ENCODE assay signal across 8 cellular contexts in genomic region chr19:29622191-29623070, GRCh38. TPM values are rescaled to one million over a fixed set of nuclear protein-coding genes. Genes with fewer than 3 reads are reported as not detected.
DNase-seq lines count a peak whose midpoint lies in the region; ATAC-seq and TF ChIP-seq lines count a peak whose summit lies in the region.
"Had no signal": no experiment of that assay in that cellular context is flagged by ENCODE, and none has a peak within 500 bp of the region (broad histone marks: within the 10 kb centered on the region; RNA-seq: fewer than 3 reads in every experiment).

No MANE protein-coding gene starts in this region.

- DNase-seq in activated naive CD4-positive, alpha-beta T cell treated with anti-CD3 and anti-CD28 coated beads, Interleukin-2, amount 50 U/mL, for 72 hours (ENCODE audit: low spot score in 2 of 2): no peak
- DNase-seq in spleen (peak; percentile 78), BE2C (no peak)
- DNase-seq in activated CD4-positive, CD25-positive, alpha-beta regulatory T cell treated with anti-CD3 and anti-CD28 coated beads, Interleukin-2, amount 50 U/mL, for 72 hours: no peak

- H3K27ac ChIP-seq in KOPT-K1 (ENCODE audit: low read depth, low read length, poor library complexity, severe bottlenecking) (peak overlapping the region; percentile 64), spleen (peak overlapping the region in 6 of 8 donors; percentile 12 to 75 (median 62))

- WGBS in spleen, 5 donors: 41 to 52% (median 48%) methylated on average over 20 to 22 of the region's 22 CpGs

- no peaks in the 10 kb centered on the region for H3K36me3 Mint-ChIP-seq in activated naive CD4-positive, alpha-beta T cell treated with anti-CD3 and anti-CD28 coated beads, Interleukin-2, amount 50 U/mL, for 72 hours

- H3K4me1 ChIP-seq in spleen (peaks cover 9 to 57% (median 51%) of the 10 kb centered on the region in 6 donors), BE2C (no peaks in the 10 kb centered on the region)

- no peaks in the 10 kb centered on the region for H3K9me3 Mint-ChIP-seq in activated naive CD4-positive, alpha-beta T cell treated with anti-CD3 and anti-CD28 coated beads, Interleukin-2, amount 50 U/mL, for 72 hours
- H3K9me3 Mint-ChIP-seq: neural crest cell had no signal

- intact Hi-C loops in spleen (cut with DNase I; ENCODE audit: low total_unique reads): no loop called here

- H3K4me3 ChIP-seq in spleen (peak overlapping the region in 1 of 8 donors; percentile 41), BE2C (ENCODE audit: low read depth, low read length) (no peak overlapping the region)

- H3K27me3 ChIP-seq in spleen (replicated peaks in 1 of 7) (peaks cover 0 to 16% (median 0%) of the 10 kb centered on the region in 7 donors), BE2C (peaks cover 8% of the 10 kb centered on the region)

- H3K27ac Mint-ChIP-seq in activated naive CD4-positive, alpha-beta T cell treated with anti-CD3 and anti-CD28 coated beads, Interleukin-2, amount 50 U/mL, for 72 hours: peak overlapping the region; percentile 64 to 91

- no peak for TF ChIP-seq POLR2A in spleen (IDR thresholded peaks at IDR 0.05)

- no peak for TF ChIP-seq CTCF in spleen (IDR thresholded peaks at IDR 0.05 in 8 of 11, conservative IDR thresholded peaks at IDR 0.05 in 3 of 11)
- no peak for TF ChIP-seq CTCF in BE2C (IDR thresholded peaks at IDR 0.05; ENCODE audit: low read depth, low read length)

- H3K36me3 ChIP-seq in KOPT-K1 (ENCODE audit: insufficient read depth, low read length) (no peaks in the 10 kb centered on the region), spleen (no peaks in the 10 kb centered on the region), BE2C (no peaks in the 10 kb centered on the region)

- ATAC-seq in GM18868 (IDR thresholded peaks at IDR 0.05; ENCODE audit: unreplicated experiment): peak; percentile 42
- peak; percentile 39 to 61 for ATAC-seq in activated naive CD4-positive, alpha-beta T cell treated with anti-CD3 and anti-CD28 coated beads, Interleukin-2, amount 50 U/mL, for 72 hours
- ATAC-seq in HG02852 (IDR thresholded peaks at IDR 0.05; ENCODE audit: unreplicated experiment): no peak

- no peaks in the 10 kb centered on the region for H3K9me3 ChIP-seq in KOPT-K1 (ENCODE audit: insufficient read depth, low read length, poor library complexity, severe bottlenecking)
- no peaks in the 10 kb centered on the region for H3K9me3 ChIP-seq in spleen
- H3K9me3 ChIP-seq in BE2C: no peaks in the 10 kb centered on the region

RNA-seq across cellular contexts. Expression of gene POP4, which starts 16.3 kb away (rescaled TPM):
- 10 to 100 TPM; 83.7 to 90.7 TPM for total RNA-seq in activated naive CD4-positive, alpha-beta T cell treated with anti-CD3 and anti-CD28 coated beads, Interleukin-2, amount 50 U/mL, for 72 hours
- total RNA-seq in spleen: 10 to 100 TPM; 49.3 to 73.1 (median 60.7) TPM
- 10 to 100 TPM; 54.5 to 69.1 (median 68.8) TPM for polyA plus RNA-seq in spleen
- polyA plus RNA-seq in BE2C (2012; ENCODE audit: insufficient read depth, insufficient read length, low read depth): 83.4 TPM

RNA-seq across cellular contexts. Expression of gene PLEKHF1, which starts 42.8 kb away (rescaled TPM):
- 10 to 100 TPM; 24.3 to 29.7 TPM for total RNA-seq in activated naive CD4-positive, alpha-beta T cell treated with anti-CD3 and anti-CD28 coated beads, Interleukin-2, amount 50 U/mL, for 72 hours
- 10 to 100 TPM; 12.4 to 28.0 (median 18.5) TPM for total RNA-seq in spleen
- 10 to 100 TPM in 2 of 3 donors, 1 to 10 TPM in 1; 9.7 to 18.6 (median 10.7) TPM for polyA plus RNA-seq in spleen
- polyA plus RNA-seq in BE2C (2012; ENCODE audit: insufficient read depth, insufficient read length, low read depth): 0.79 TPM
